8 cellular contexts compared by ENCODE assay signal in the genomic region with DNA sequence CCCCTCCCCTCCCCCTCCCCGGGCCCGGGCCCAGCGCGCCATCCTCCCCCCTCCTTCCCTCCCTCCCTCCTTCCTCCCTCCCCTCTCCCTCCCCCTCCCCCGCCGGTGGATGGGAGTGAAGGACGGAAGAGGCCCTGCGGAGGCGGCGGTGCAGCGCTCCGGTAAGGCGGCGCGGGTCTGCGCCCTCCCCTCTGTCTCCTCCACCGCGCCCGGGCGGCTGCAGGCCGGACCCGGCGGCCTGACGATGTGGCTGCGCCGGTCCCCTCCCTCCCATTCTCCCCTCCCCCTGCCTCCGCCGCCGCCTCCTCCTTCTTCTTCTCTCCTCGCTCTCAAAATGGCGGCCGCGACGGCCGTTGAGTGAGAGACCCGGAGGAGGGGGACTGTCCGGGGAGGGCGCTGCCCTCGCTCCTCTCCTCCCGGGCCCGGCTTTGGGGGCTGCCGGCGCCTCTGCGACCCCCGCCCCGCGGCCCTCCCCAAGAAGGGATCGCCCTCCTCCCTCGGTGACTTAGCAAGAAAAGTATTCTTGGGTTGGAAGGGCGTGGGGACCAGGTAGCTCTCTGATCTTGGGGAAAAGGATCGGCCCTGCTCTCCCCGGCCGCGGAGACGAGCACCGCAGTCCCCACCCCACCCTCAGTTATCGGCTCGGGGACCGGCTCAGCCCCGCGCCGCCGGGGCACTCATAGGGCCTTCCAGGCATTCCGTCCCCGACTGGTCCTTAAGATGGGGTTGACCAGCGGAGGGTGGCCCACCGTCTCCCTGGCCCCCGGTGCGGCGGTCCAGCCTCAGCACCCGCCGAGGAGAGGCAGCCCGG. TPM values are rescaled to one million over a fixed set of nuclear protein-coding genes. Genes with fewer than 3 reads are reported as not detected.
DNase-seq lines count a peak whose midpoint lies in the region; ATAC-seq, FAIRE-seq and TF ChIP-seq lines count a peak whose summit lies in the region.

No MANE protein-coding gene starts in this region.

- POLR2A ChIA-PET in endothelial cell of umbilical vein (lab: Charles Lee), result no interaction called here

- H3K4me2 ChIP-seq in endothelial cell of umbilical vein (ENCODE audit: insufficient read depth, low read length), result peak overlapping the region; percentile 100

- CTCF ChIA-PET in endothelial cell of umbilical vein (lab: Charles Lee), result interaction anchor here (1.3 to 1.8 kb wide), 2 partner anchors 27 to 82 kb away, joined by 4 to 7 read pairs; no protein-coding TSS in a partner anchor

- BruUV-seq in endothelial cell of umbilical vein (replicated peaks; lab: Mats Ljungman, UMichigan), result no TSS peak

- peak; percentile 38 for ATAC-seq in HG03442 (IDR thresholded peaks at IDR 0.05; ENCODE audit: unreplicated experiment)

- no peak for TF ChIP-seq CTCF in BE2C (IDR thresholded peaks at IDR 0.05; ENCODE audit: low read depth, low read length)
- TF ChIP-seq CTCF in endothelial cell of umbilical vein (IDR thresholded peaks at IDR 0.05; ENCODE audit: extremely low read depth in 1 of 2, insufficient read depth in 1 of 2, low read depth in 1 of 2, low read length in 2 of 2), result no peak

- peak overlapping the region; percentile 57 for H2AFZ ChIP-seq in endothelial cell of umbilical vein (ENCODE audit: low read depth, low read length)

- peaks cover 25% of the 10 kb centered on the region for H4K20me1 ChIP-seq in endothelial cell of umbilical vein (replicated peaks; ENCODE audit: control insufficient read depth, extremely low read depth, insufficient read depth, low read length)

- H3K4me3 ChIP-seq in BE2C (ENCODE audit: low read depth, low read length), result peak overlapping the region; percentile 90
- H3K4me3 ChIP-seq in endothelial cell of umbilical vein (replicated peaks in 1 of 3; ENCODE audit: insufficient read depth in 1 of 3, low read depth in 1 of 3, low read length in 3 of 3), result peak overlapping the region; percentile 95 to 100 (median 98)

- no peaks in the 10 kb centered on the region for H3K9me1 ChIP-seq in endothelial cell of umbilical vein (replicated peaks; ENCODE audit: control insufficient read depth, extremely low read depth, insufficient read depth, low read length)

- intact Hi-C loops in endothelial cell of umbilical vein (cut with micrococcal nuclease), result loop anchor here (1.0 to 2.0 kb wide), 2 partner anchors 81 to 83 kb away; a partner anchor contains a TSS

- peak overlapping the region; percentile 97 for H3K9ac ChIP-seq in endothelial cell of umbilical vein (replicated peaks; ENCODE audit: extremely low read depth, insufficient read depth, low read length)

- H3K36me3 ChIP-seq in BE2C (no peaks in the 10 kb centered on the region; the same call in 1 of the 2 replicates), endothelial cell of umbilical vein (ENCODE audit: control insufficient read depth in 2 of 2, extremely low read depth in 1 of 2, insufficient read depth in 2 of 2, low read length in 2 of 2) (no peaks in the 10 kb centered on the region)

- FAIRE-seq in GM19239 (lab: Jason Lieb, UNC) (peak; percentile 82), endothelial cell of umbilical vein (lab: Jason Lieb, UNC) (no peak)

- dilution Hi-C loops in endothelial cell of umbilical vein (cut with MboI; ENCODE audit: extremely low pct_ligation_motif_present, low sequenced_read_pairs), result no loop called here

- H3K79me2 ChIP-seq in endothelial cell of umbilical vein (ENCODE audit: control insufficient read depth, insufficient read depth, low read length), result peaks cover 54% of the 10 kb centered on the region

- peak overlapping the region; percentile 96 for H3K27ac ChIP-seq in endothelial cell of umbilical vein (ENCODE audit: insufficient read depth, low read depth, low read length)

- DNase-seq in BE2C (peak; percentile 80), GM19239 (ENCODE audit: insufficient read length, low spot score) (peak; percentile 67), NOMO-1 treated with dmso at 0.1 percent for 144 hours (lab: John Stamatoyannopoulos, UW; ENCODE audit: unreplicated experiment) (peak; percentile 37), endothelial cell of umbilical vein (ENCODE audit: low read depth, low spot score) (peak; percentile 73), middle frontal gyrus (ENCODE audit: extremely low spot score, low spot score) (peak; percentile 32)
- DNase-seq in activated CD8-positive, alpha-beta memory T cell treated with anti-CD3 and anti-CD28 coated beads, Interleukin-2, amount 50 U/mL, for 48 hours, result peak; percentile 88
- DNase-seq in stimulated activated CD8-positive, alpha-beta memory T cell treated with anti-CD3 and anti-CD28 coated beads, Interleukin-2, amount 100 ng/mL, for 48 hours (ENCODE audit: low read depth in 2 of 2), result peak; percentile 69 to 76

- H3K9me3 ChIP-seq in BE2C (no peaks in the 10 kb centered on the region), endothelial cell of umbilical vein (replicated peaks; ENCODE audit: control insufficient read depth, insufficient read depth, low read length) (no peaks in the 10 kb centered on the region)

- H3K27me3 ChIP-seq in BE2C, result no peaks in the 10 kb centered on the region
- no peaks in the 10 kb centered on the region for H3K27me3 ChIP-seq in endothelial cell of umbilical vein (ENCODE audit: control insufficient read depth in 2 of 2, insufficient read depth in 2 of 2, low read length in 2 of 2)

- H3K4me1 ChIP-seq in BE2C (no peaks in the 10 kb centered on the region), endothelial cell of umbilical vein (ENCODE audit: control insufficient read depth, extremely low read depth, insufficient read depth, low read length) (peaks cover 25% of the 10 kb centered on the region)

- peak; percentile 5 for TF ChIP-seq POLR2A in endothelial cell of umbilical vein (IDR thresholded peaks at IDR 0.05; ENCODE audit: low read depth, low read length)

TF ChIP-seq in endothelial cell of umbilical vein, 7 proteins besides CTCF, POLR2A, EP300 and RAD21:
- TF ChIP-seq POLR2AphosphoS5 (IDR thresholded peaks at IDR 0.05; ENCODE audit: insufficient read depth, low read depth, low read length) (no peak), JUN (IDR thresholded peaks at IDR 0.05; ENCODE audit: borderline replicate concordance, insufficient read depth, insufficient read length, low read depth) (no peak), GATA2 (IDR thresholded peaks at IDR 0.05; ENCODE audit: insufficient read depth, insufficient read length, low read depth, low read length) (no peak), FOS (IDR thresholded peaks at IDR 0.05; ENCODE audit: borderline replicate concordance, insufficient read depth, low read length) (no peak), EZH2 (IDR thresholded peaks at IDR 0.05; ENCODE audit: borderline replicate concordance, low read depth, low read length, severe bottlenecking) (no peak), MYC (IDR thresholded peaks at IDR 0.05; ENCODE audit: low read depth, low read length) (no peak)
- TF ChIP-seq, protein P1, sequence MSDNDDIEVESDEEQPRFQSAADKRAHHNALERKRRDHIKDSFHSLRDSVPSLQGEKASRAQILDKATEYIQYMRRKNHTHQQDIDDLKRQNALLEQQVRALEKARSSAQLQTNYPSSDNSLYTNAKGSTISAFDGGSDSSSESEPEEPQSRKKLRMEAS (IDR thresholded peaks at IDR 0.05; ENCODE audit: insufficient read depth, insufficient read length), result no peak
TF ChIP-seq in endothelial cell of umbilical vein: peak in this region for 0.

RNA-seq across cellular contexts. Expression of a gene that starts 0.6 kb away (rescaled TPM):
- 61.7 TPM for polyA plus RNA-seq in BE2C (2012; ENCODE audit: insufficient read depth, insufficient read length, low read depth)
- total RNA-seq in endothelial cell of umbilical vein, result 153 and 158 TPM in 2 replicates
- polyA plus RNA-seq in endothelial cell of umbilical vein, result 46.4 and 46.5 TPM in 2 replicates
- 64.7 and 69.4 TPM in 2 replicates for polyA plus RNA-seq in endothelial cell of umbilical vein (2011; cell fraction: cytosol; rRNA removed)
- polyA plus RNA-seq in endothelial cell of umbilical vein (2011; cell fraction: nucleus; rRNA removed), result 81.8 and 105 TPM in 2 replicates
- polyA plus RNA-seq in endothelial cell of umbilical vein (2012), result 117 and 174 TPM in 2 replicates
- 130 and 171 TPM in 2 replicates for polyA minus RNA-seq in endothelial cell of umbilical vein
- 50.3 TPM for polyA minus RNA-seq in endothelial cell of umbilical vein (2011; cell fraction: cytosol; rRNA and poly(A)+ RNA removed)
- polyA minus RNA-seq in endothelial cell of umbilical vein (2011; cell fraction: nucleus; rRNA and poly(A)+ RNA removed), result 71.7 and 110 TPM in 2 replicates

Comparison
In these comparisons a context has a peak if more than half of its experiments do, and no peak if none do; other contexts are left out.
1. Peak in every context shown above with its lines: DNase-seq, ATAC-seq, H3K4me3 ChIP-seq and H3K27ac ChIP-seq.
2. DNase-seq: peak in every context shown above with its lines; median percentile 88 in activated CD8-positive, alpha-beta memory T cell treated with anti-CD3 and anti-CD28 coated beads, Interleukin-2, amount 50 U/mL, for 48 hours; 80 in BE2C; 73 in endothelial cell of umbilical vein; 72 in stimulated activated CD8-positive, alpha-beta memory T cell treated with anti-CD3 and anti-CD28 coated beads, Interleukin-2, amount 100 ng/mL, for 48 hours; 67 in GM19239; 37 in NOMO-1 treated with dmso at 0.1 percent for 144 hours; 32 in middle frontal gyrus.